In genomic region chr10:34299105-34299611, GRCh38 we compare ENCODE assay signal across 1 cellular context.
TF ChIP-seq lines count a peak whose summit lies in the region.

No MANE protein-coding gene starts in this region.

TF ChIP-seq in HepG2, 621 proteins besides CTCF, POLR2A, EP300 and RAD21 (continued from another document):
- TF ChIP-seq ZNF18 (CRISPR knock-in tag; IDR thresholded peaks at IDR 0.05; ENCODE audit: insufficient replicate concordance), result no peak
